16 cellular contexts compared by ENCODE assay signal in the genomic region with DNA sequence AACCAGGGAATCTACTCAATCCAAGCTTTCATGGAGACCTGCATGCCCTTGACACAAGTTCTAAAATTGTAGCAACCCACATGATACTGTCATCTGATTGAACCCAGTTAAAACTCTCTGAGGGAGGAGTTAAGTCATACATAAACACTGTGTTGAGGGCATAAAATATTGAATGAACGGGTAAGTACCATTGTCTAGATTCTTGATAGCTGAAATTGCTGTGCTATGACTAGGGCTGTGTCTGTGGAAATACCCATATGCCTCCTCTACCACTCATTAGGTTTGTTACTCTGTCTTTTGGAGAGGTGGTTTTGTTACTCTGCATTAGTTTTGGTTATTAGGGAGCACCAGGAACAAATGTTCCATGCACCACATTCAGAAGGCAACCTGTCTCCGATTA. TPM values are rescaled to one million over a fixed set of nuclear protein-coding genes. Genes with fewer than 3 reads are reported as not detected.
A peak's percentile ranks its signal among the peaks of the same experiment; 100 is the strongest.
DNase-seq lines count a peak whose midpoint lies in the region; ATAC-seq, FAIRE-seq and TF ChIP-seq lines count a peak whose summit lies in the region.
"Had no signal": no experiment of that assay in that cellular context is flagged by ENCODE, and none has a peak within 500 bp of the region (broad histone marks: within the 10 kb centered on the region; RNA-seq: fewer than 3 reads in every experiment).

No MANE protein-coding gene starts in this region.

- H3K4me2 ChIP-seq in OCI-LY7 (ENCODE audit: low read length), result peak overlapping the region; percentile 38; the same call in 1 of the 2 replicates
- no peak overlapping the region for H3K4me2 ChIP-seq in GM23338
- no peak overlapping the region for H3K4me2 ChIP-seq in mammary epithelial cell (ENCODE audit: insufficient read depth, low read depth, low read length)
- H3K4me2 ChIP-seq: PC-9 had no signal

- BruUV-seq in OCI-LY7 (replicated peaks; lab: Mats Ljungman, UMichigan), result no TSS peak
- no TSS peak for BruUV-seq in mammary epithelial cell (replicated peaks; lab: Mats Ljungman, UMichigan)

- peaks cover 21% of the 10 kb centered on the region for H3K4me1 ChIP-seq in OCI-LY7 (ENCODE audit: insufficient read depth, low read length, poor library complexity, severe bottlenecking)
- no peaks in the 10 kb centered on the region for H3K4me1 ChIP-seq in GM23338 (ENCODE audit: insufficient read depth)
- no peaks in the 10 kb centered on the region for H3K4me1 ChIP-seq in mammary epithelial cell (ENCODE audit: insufficient read depth, low read length)

- peaks cover 64% of the 10 kb centered on the region for H3K79me2 ChIP-seq in OCI-LY7 (ENCODE audit: insufficient read depth, low read depth, low read length)
- H3K79me2 ChIP-seq in GM23338 (replicated peaks; ENCODE audit: insufficient read depth), result no peaks in the 10 kb centered on the region
- H3K79me2 ChIP-seq in mammary epithelial cell (ENCODE audit: insufficient read depth, low read length), result no peaks in the 10 kb centered on the region

- H3K27ac Mint-ChIP-seq in GM23338, result no peak overlapping the region
- H3K27ac Mint-ChIP-seq: activated naive CD8-positive, alpha-beta T cell treated with anti-CD3 and anti-CD28 coated beads, Interleukin-2, amount 10 ng/mL, durations not matched to agents 7 days and 5 days had no signal

- H3K36me3 Mint-ChIP-seq in GM23338 (ENCODE audit: low read depth), result no peaks in the 10 kb centered on the region

- H3K36me3 ChIP-seq in OCI-LY7 (ENCODE audit: insufficient read depth, low read length) (peaks cover 3% of the 10 kb centered on the region; the same call in 1 of the 2 replicates), GM23338 (ENCODE audit: insufficient read depth) (no peaks in the 10 kb centered on the region), mammary epithelial cell (ENCODE audit: insufficient read depth, low read length) (no peaks in the 10 kb centered on the region)

- H3K4me3 ChIP-seq in OCI-LY7 (ENCODE audit: low read depth, low read length, poor library complexity, severe bottlenecking) (no peak overlapping the region), GM23338 (no peak overlapping the region), mammary epithelial cell (replicated peaks in 1 of 3; ENCODE audit: insufficient read depth in 1 of 3, low read depth in 2 of 3, low read length in 3 of 3) (no peak overlapping the region)
- H3K4me3 ChIP-seq: mucosa of descending colon, PC-9 had no signal

- H3K9me3 Mint-ChIP-seq in GM23338, result no peaks in the 10 kb centered on the region; the same call in 2 of the 3 replicates

- ATAC-seq in GM18498 (IDR thresholded peaks at IDR 0.05; ENCODE audit: unreplicated experiment) (peak; percentile 44), HG02981 (IDR thresholded peaks at IDR 0.05; ENCODE audit: unreplicated experiment) (peak; percentile 51), GM19452 (IDR thresholded peaks at IDR 0.05; ENCODE audit: unreplicated experiment) (no peak), GM23338 (no peak)
- ATAC-seq: mucosa of descending colon had no signal

- dilution Hi-C loops in mammary epithelial cell (cut with HindIII; ENCODE audit: low sequenced_read_pairs), result no loop called here

- TF ChIP-seq POLR2A in erythroblast (IDR thresholded peaks at IDR 0.05; ENCODE audit: low read length), result no peak

- DNase-seq in GM19239 (ENCODE audit: insufficient read length, low spot score) (no peak), OCI-LY7 (ENCODE audit: low spot score) (no peak), GM23338 (ENCODE audit: low spot score) (no peak), mammary epithelial cell (no peak), erythroblast (lab: John Stamatoyannopoulos, UW) (no peak)
- DNase-seq: activated CD4-positive, CD25-positive, alpha-beta regulatory T cell; activated naive CD8-positive, alpha-beta T cell treated with anti-CD3 and anti-CD28 coated beads, Interleukin-2, amount 10 ng/mL, durations not matched to agents 7 days and 5 days; cerebellar nuclear complex; kidney; mucosa of descending colon; PC-9 had no signal

- no peaks in the 10 kb centered on the region for H3F3A ChIP-seq in GM23338 (replicated peaks; ENCODE audit: low read depth)

- H2AFZ ChIP-seq in OCI-LY7 (ENCODE audit: low read length) (no peak overlapping the region), GM23338 (no peak overlapping the region), mammary epithelial cell (ENCODE audit: low read depth, low read length) (no peak overlapping the region)
- H2AFZ ChIP-seq: PC-9 had no signal

- H3K4me3 Mint-ChIP-seq in GM23338, result no peak overlapping the region
- H3K4me3 Mint-ChIP-seq: activated naive CD8-positive, alpha-beta T cell treated with anti-CD3 and anti-CD28 coated beads, Interleukin-2, amount 10 ng/mL, durations not matched to agents 7 days and 5 days had no signal

- CTCF ChIA-PET in OCI-LY7 (lab: Charles Lee; ENCODE audit: unreplicated experiment) (no interaction called here), mammary epithelial cell (lab: Charles Lee; ENCODE audit: low non-redundant PET) (no interaction called here)

- H3K4me1 Mint-ChIP-seq in GM23338, result peaks cover 5% of the 10 kb centered on the region; the same call in 2 of the 3 replicates

- TF ChIP-seq CTCF in OCI-LY7 (conservative IDR thresholded peaks at IDR 0.05; ENCODE audit: low read length) (no peak), GM23338 (conservative IDR thresholded peaks at IDR 0.05; ENCODE audit: low read depth in 2 of 2) (no peak), mammary epithelial cell (conservative IDR thresholded peaks at IDR 0.05 in 1 of 2, IDR thresholded peaks at IDR 0.05 in 1 of 2; ENCODE audit: extremely low read depth in 1 of 2, insufficient read depth in 1 of 2, low read depth in 1 of 2, low read length in 2 of 2) (no peak)

- H3K9me3 ChIP-seq in OCI-LY7 (ENCODE audit: low read length) (no peaks in the 10 kb centered on the region), mammary epithelial cell (replicated peaks; ENCODE audit: insufficient read depth, low read length) (no peaks in the 10 kb centered on the region)
- H3K9me3 ChIP-seq: mucosa of descending colon had no signal

- peak; percentile 69 for FAIRE-seq in GM19239 (lab: Jason Lieb, UNC)
- FAIRE-seq: HTR-8/SVneo, kidney had no signal

- no peaks in the 10 kb centered on the region for H3K27me3 ChIP-seq in GM23338 (ENCODE audit: insufficient read depth)
- H3K27me3 ChIP-seq in mammary epithelial cell (ENCODE audit: insufficient read depth, low read length), result peaks cover 3% of the 10 kb centered on the region

- H3K9ac ChIP-seq in mammary epithelial cell (ENCODE audit: insufficient read depth, low read length), result no peak overlapping the region

- no peaks in the 10 kb centered on the region for H3K9me2 ChIP-seq in OCI-LY7 (ENCODE audit: insufficient read depth, low read length)
- no peaks in the 10 kb centered on the region for H3K9me2 ChIP-seq in GM23338 (ENCODE audit: insufficient read depth)

- no peaks in the 10 kb centered on the region for H3K27me3 Mint-ChIP-seq in GM23338 (ENCODE audit: insufficient read depth, low read depth, poor library complexity)
- H3K27me3 Mint-ChIP-seq: activated naive CD8-positive, alpha-beta T cell treated with anti-CD3 and anti-CD28 coated beads, Interleukin-2, amount 10 ng/mL, durations not matched to agents 7 days and 5 days had no signal

- H3K27ac ChIP-seq in OCI-LY7 (ENCODE audit: low read depth, low read length, poor library complexity, severe bottlenecking) (no peak overlapping the region), GM23338 (ENCODE audit: low read depth) (no peak overlapping the region), mammary epithelial cell (ENCODE audit: insufficient read depth, low read depth, low read length) (no peak overlapping the region)
- H3K27ac ChIP-seq: epithelial cell of prostate, PC-9 had no signal

- WGBS in mammary epithelial cell (ENCODE audit: low coverage, missing lambda C conversion rate), result 88% methylated on average over 2 of the region's 2 CpGs

- intact Hi-C loops in OCI-LY7 (cut with micrococcal nuclease; ENCODE audit: unreplicated experiment), result loop anchor here (10.0 kb wide), 1 partner anchor 517 kb away; a partner anchor contains a TSS
- intact Hi-C loops in mammary epithelial cell (cut with micrococcal nuclease), result no loop called here

- H4K20me1 ChIP-seq in OCI-LY7 (ENCODE audit: insufficient read depth, low read length) (peaks cover 9% of the 10 kb centered on the region), GM23338 (replicated peaks; ENCODE audit: insufficient read depth) (0 out of 2 replicates have a peak, but pooled peaks cover 3% of the 10 kb centered on the region), mammary epithelial cell (ENCODE audit: insufficient read depth, low read length) (no peaks in the 10 kb centered on the region)

- in situ Hi-C loops in mammary epithelial cell (cut with MboI; ENCODE audit: low sequenced_read_pairs in 2 of 2), result no loop called here

- POLR2A ChIA-PET in OCI-LY7 (lab: Charles Lee), result interaction anchor here (2.9 kb wide), 1 partner anchor 8 kb away, joined by 16 read pairs; a partner anchor contains a TSS

TF ChIP-seq in GM23338, 12 proteins besides CTCF, POLR2A, EP300 and RAD21:
- no peak for TF ChIP-seq ZNF114 (CRISPR knock-in tag; IDR thresholded peaks at IDR 0.05)

RNA-seq across cellular contexts. Expression of a gene that starts 7.6 kb away (rescaled TPM):
- 5.7 and 7.1 TPM in 2 replicates for total RNA-seq in OCI-LY7 (2014; rRNA removed; shearing (Covaris generic))
- 8.8 and 9.2 TPM in 2 replicates for total RNA-seq in OCI-LY7 (2022)
- total RNA-seq in GM23338 (2014; rRNA removed; shearing (Covaris generic)), result 4.4 and 5.6 TPM in 2 replicates
- polyA plus RNA-seq in GM23338 (2016; fragmentation: Nextera tagmentation; extraction: Ambion mirVana), result 2.2 and 2.3 TPM in 2 replicates
- 1 to 10 TPM in 1 of 2 donors, under 1 TPM in 1; 0.56 to 4.0 TPM for total RNA-seq in mammary epithelial cell
- polyA plus RNA-seq in mammary epithelial cell, result 0.18 TPM
- not detected for polyA minus RNA-seq in mammary epithelial cell

RNA-seq across cellular contexts. Expression of a gene that starts 33.4 kb away (rescaled TPM):
- 0.50 and 0.59 TPM in 2 replicates for total RNA-seq in OCI-LY7 (2014; rRNA removed; shearing (Covaris generic))
- total RNA-seq in OCI-LY7 (2022) (1.6 and 2.4 TPM in 2 replicates), mammary epithelial cell (10 to 100 TPM in 1 of 2 donors, 1 to 10 TPM in 1; 2.9 to 27.0 TPM)
- total RNA-seq in GM23338 (2014; rRNA removed; shearing (Covaris generic)), result 10.6 and 13.0 TPM in 2 replicates
- polyA plus RNA-seq in GM23338 (2016; fragmentation: Nextera tagmentation; extraction: Ambion mirVana) (7.3 and 8.5 TPM in 2 replicates), mammary epithelial cell (0.71 TPM)
- 0.98 TPM for polyA minus RNA-seq in mammary epithelial cell

Comparison
In these comparisons a context has a peak if more than half of its experiments do, and no peak if none do; other contexts are left out.
1. ATAC-seq: peak in GM18498 (single experiment) and HG02981 (single experiment); none in GM19452 (single experiment) and GM23338 (single experiment).